In genomic region chr12:107415834-107416233, GRCh38 we compare ENCODE assay signal across 18 cellular contexts.
DNase-seq lines count a peak whose midpoint lies in the region; ATAC-seq, FAIRE-seq and TF ChIP-seq lines count a peak whose summit lies in the region.
"Had no signal": no experiment of that assay in that cellular context is flagged by ENCODE, and none has a peak within 500 bp of the region (broad histone marks: within the 10 kb centered on the region; RNA-seq: fewer than 3 reads in every experiment).

No MANE protein-coding gene starts in this region.

- no peak for TF ChIP-seq RAD21 in A549 (conservative IDR thresholded peaks at IDR 0.05 in 1 of 2, IDR thresholded peaks at IDR 0.05 in 1 of 2)

- CTCF ChIA-PET in A549 (lab: Yijun Ruan, JAX): interaction anchor here (1.1 to 18.2 kb wide), 5 partner anchors 10 to 285 kb away, joined by 3 to 146 read pairs (median 10); no protein-coding TSS in a partner anchor

- TF ChIP-seq POLR2A in A549 (IDR thresholded peaks at IDR 0.05; ENCODE audit: low read length): no peak

- in situ Hi-C loops in astrocyte of the cerebellum (cut with HindIII; ENCODE audit: low sequenced_read_pairs): no loop called here

- POLR2A ChIA-PET in A549 (lab: Yijun Ruan, JAX): no interaction called here

- no peaks in the 10 kb centered on the region for H4K20me1 ChIP-seq in keratinocyte (ENCODE audit: control insufficient read depth, extremely low read depth, insufficient read depth, low read length)

- DNase-seq in A549 (ENCODE audit: low read depth in 1 of 2, low spot score in 1 of 2): no peak
- peak; percentile 69 for DNase-seq in GM04504 (ENCODE audit: low read depth)
- peak; percentile 77 for DNase-seq in astrocyte of the cerebellum (ENCODE audit: low read depth)
- no peak for DNase-seq in keratinocyte (ENCODE audit: low read depth, low spot score)
- no peak for DNase-seq in amygdala (lab: John Stamatoyannopoulos, UW)
- no peak for DNase-seq in BE2C
- DNase-seq in HuH-7.5 (ENCODE audit: low spot score): no peak
- DNase-seq: activated CD4-positive, alpha-beta T cell treated with anti-CD3 and anti-CD28 coated beads for 1 hour; activated CD8-positive, alpha-beta memory T cell treated with anti-CD3 and anti-CD28 coated beads, Interleukin-2, amount 10 ng/mL, durations not matched to agents 7 days and 5 days; NCI-H2029 treated with DMSO at 0.1 percent for 48 hours; NCI-H526 treated with DMSO at 0.1 percent for 48 hours; nephron progenitor cell; stimulated activated naive CD4-positive, alpha-beta T cell; T-helper 9 cell had no signal

- no peak for ATAC-seq in A549
- ATAC-seq in HG03159 (IDR thresholded peaks at IDR 0.05; ENCODE audit: unreplicated experiment): no peak
- ATAC-seq: activated CD8-positive, alpha-beta memory T cell treated with anti-CD3 and anti-CD28 coated beads, Interleukin-2, amount 10 ng/mL, durations not matched to agents 7 days and 5 days; GM12878 had no signal

- H3K9me1 ChIP-seq in keratinocyte (ENCODE audit: control insufficient read depth, extremely low read depth, insufficient read depth, low read length): no peaks in the 10 kb centered on the region

- no peak overlapping the region for H3K4me2 ChIP-seq in A549
- H3K4me2 ChIP-seq in keratinocyte (ENCODE audit: control insufficient read depth, extremely low read depth, insufficient read depth, low read depth, low read length): no peak overlapping the region

- H3K4me1 ChIP-seq in A549: peaks cover 48% of the 10 kb centered on the region
- H3K4me1 ChIP-seq in keratinocyte (ENCODE audit: control insufficient read depth, extremely low read depth, insufficient read depth, low read length): peaks cover 27% of the 10 kb centered on the region
- H3K4me1 ChIP-seq in BE2C: no peaks in the 10 kb centered on the region

- H3K27me3 ChIP-seq in keratinocyte (ENCODE audit: control insufficient read depth, extremely low read depth, insufficient read depth, low read length): no peaks in the 10 kb centered on the region
- no peaks in the 10 kb centered on the region for H3K27me3 ChIP-seq in BE2C
- H3K27me3 ChIP-seq: SJSA1 had no signal

- no peak overlapping the region for H2AFZ ChIP-seq in keratinocyte (ENCODE audit: control insufficient read depth, low read length)

- FAIRE-seq in A549 (lab: Jason Lieb, UNC) (no peak), keratinocyte (lab: Jason Lieb, UNC) (peak; percentile 49)
- FAIRE-seq: colon, GM12878 had no signal

- peak overlapping the region; percentile 40 to 77; a peak in 4 of 6 replicates for H3K27ac ChIP-seq in A549
- H3K27ac ChIP-seq in keratinocyte (ENCODE audit: control insufficient read depth, insufficient read depth, low read length): no peak overlapping the region
- H3K27ac ChIP-seq: SJSA1 had no signal

- H3K4me3 ChIP-seq in A549 (no peak overlapping the region), astrocyte of the cerebellum (ENCODE audit: low read depth, low read length) (no peak overlapping the region), keratinocyte (ENCODE audit: control insufficient read depth in 2 of 3, extremely low read depth in 1 of 3, insufficient read depth in 2 of 3, low read depth in 1 of 3, low read length in 3 of 3) (no peak overlapping the region), BE2C (ENCODE audit: low read depth, low read length) (no peak overlapping the region)
- H3K4me3 ChIP-seq: GM12878, SJSA1 had no signal

- WGBS in A549 (ENCODE audit: missing lambda C conversion rate): 84% methylated on average over 8 of the region's 8 CpGs

- dilution Hi-C loops in keratinocyte (cut with MboI; ENCODE audit: extremely low pct_ligation_motif_present, low sequenced_read_pairs): no loop called here

- no peaks in the 10 kb centered on the region for H3K79me2 ChIP-seq in keratinocyte (ENCODE audit: control insufficient read depth, insufficient read depth, low read length)

- no peaks in the 10 kb centered on the region for H3K36me3 ChIP-seq in keratinocyte (ENCODE audit: control insufficient read depth in 2 of 2, extremely low read depth in 1 of 2, insufficient read depth in 2 of 2, low read length in 2 of 2)
- H3K36me3 ChIP-seq in BE2C: no peaks in the 10 kb centered on the region
- H3K36me3 ChIP-seq: SJSA1 had no signal

- no peaks in the 10 kb centered on the region for H3K9me3 ChIP-seq in A549
- no peaks in the 10 kb centered on the region for H3K9me3 ChIP-seq in keratinocyte (ENCODE audit: control insufficient read depth, low read depth, low read length)
- H3K9me3 ChIP-seq in BE2C: no peaks in the 10 kb centered on the region
- H3K9me3 ChIP-seq: SJSA1 had no signal

- TF ChIP-seq EP300 in A549 (IDR thresholded peaks at IDR 0.05): no peak

- TF ChIP-seq CTCF in A549 (IDR thresholded peaks at IDR 0.05) (no peak), astrocyte of the cerebellum (IDR thresholded peaks at IDR 0.05; ENCODE audit: low read depth, low read length, missing control alignments) (no peak), keratinocyte (optimal IDR thresholded peaks at IDR 0.05 in 1 of 3, IDR thresholded peaks at IDR 0.05 in 1 of 3, conservative IDR thresholded peaks at IDR 0.05 in 1 of 3; ENCODE audit: extremely low read depth in 1 of 3, insufficient read depth in 2 of 3, low read length in 3 of 3) (no peak), BE2C (IDR thresholded peaks at IDR 0.05; ENCODE audit: low read depth, low read length) (no peak)

- H3K9ac ChIP-seq in keratinocyte (ENCODE audit: control insufficient read depth, extremely low read depth, insufficient read depth, low read length): no peak overlapping the region

TF ChIP-seq in A549, 52 proteins besides CTCF, POLR2A, EP300 and RAD21:
- no peak for TF ChIP-seq HOXA7 (CRISPR knock-in tag; IDR thresholded peaks at IDR 0.05)
- peak; percentile 53 for TF ChIP-seq NFE2L2 (conservative IDR thresholded peaks at IDR 0.05; ENCODE audit: low read length)
- no peak for TF ChIP-seq CHD2 (IDR thresholded peaks at IDR 0.05; ENCODE audit: low read length, partially characterized antibody)

Comparison
In these comparisons a context has a peak if more than half of its experiments do, and no peak if none do; other contexts are left out.
1. DNase-seq: peak in GM04504 (single experiment) and astrocyte of the cerebellum (single experiment); none in A549 (0 of 2), keratinocyte (single experiment), amygdala (0 of 56), BE2C (single experiment) and HuH-7.5 (single experiment).